9 cellular contexts compared by ENCODE assay signal in the genomic region with DNA sequence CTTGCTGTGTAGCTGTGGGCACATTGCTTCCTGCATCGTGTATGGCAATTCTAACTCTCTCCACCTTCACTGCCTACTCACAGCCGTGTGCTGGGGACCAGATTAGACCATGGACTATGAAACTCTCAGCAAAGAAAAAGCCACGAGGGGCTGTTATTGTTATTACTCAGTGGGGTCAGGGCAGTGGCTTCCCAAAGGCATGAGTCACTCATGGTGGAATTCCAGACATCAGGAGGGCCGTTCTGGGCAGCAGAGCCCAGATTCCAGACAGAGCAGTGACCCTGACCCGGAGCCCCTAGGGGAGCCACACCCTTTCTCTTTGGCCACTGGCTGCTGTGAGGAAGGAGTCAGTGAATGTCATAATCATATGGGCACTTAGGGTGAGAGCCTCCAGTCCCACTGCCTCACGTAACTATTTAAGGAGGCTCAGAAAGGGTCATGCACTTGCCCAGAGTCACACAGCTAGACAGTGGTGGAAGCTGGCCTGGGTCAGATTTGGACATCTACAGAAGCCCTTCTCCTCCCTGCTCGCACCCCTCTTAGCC. TPM values are rescaled to one million over a fixed set of nuclear protein-coding genes. Genes with fewer than 3 reads are reported as not detected.
A peak's percentile ranks its signal among the peaks of the same experiment; 100 is the strongest.
DNase-seq lines count a peak whose midpoint lies in the region; ATAC-seq and TF ChIP-seq lines count a peak whose summit lies in the region.
"Had no signal": no experiment of that assay in that cellular context is flagged by ENCODE, and none has a peak within 500 bp of the region (broad histone marks: within the 10 kb centered on the region; RNA-seq: fewer than 3 reads in every experiment).

No MANE protein-coding gene starts in this region.

- POLR2A ChIA-PET in SK-N-SH (lab: Yijun Ruan, JAX), result no interaction called here
- POLR2A ChIA-PET in activated CD4-positive, alpha-beta memory T cell treated with anti-CD3 and anti-CD28 coated beads, Interleukin-2, amount 10 ng/mL, durations not matched to agents 7 days and 5 days (lab: Charles Lee), result no interaction called here

- H3K4me1 Mint-ChIP-seq in Calu3 (ENCODE audit: low read depth, unreplicated experiment), result peaks cover 62% of the 10 kb centered on the region
- H3K4me1 Mint-ChIP-seq in activated CD4-positive, alpha-beta memory T cell treated with anti-CD3 and anti-CD28 coated beads, Interleukin-2, amount 10 ng/mL, durations not matched to agents 7 days and 5 days, result peaks cover 3% of the 10 kb centered on the region

- peaks cover 2% of the 10 kb centered on the region for H3K9me3 Mint-ChIP-seq in Calu3 (ENCODE audit: low read depth, unreplicated experiment)
- H3K9me3 Mint-ChIP-seq in activated CD4-positive, alpha-beta memory T cell treated with anti-CD3 and anti-CD28 coated beads, Interleukin-2, amount 10 ng/mL, durations not matched to agents 7 days and 5 days, result no peaks in the 10 kb centered on the region

- H3K27me3 ChIP-seq in SK-N-SH (ENCODE audit: insufficient read depth) (no peaks in the 10 kb centered on the region), ovary (no peaks in the 10 kb centered on the region)

- no peak for TF ChIP-seq RAD21 in SK-N-SH (IDR thresholded peaks at IDR 0.05; ENCODE audit: low read length)

- H3K4me1 ChIP-seq in SK-N-SH (ENCODE audit: control insufficient read depth in 1 of 2, insufficient read depth in 2 of 2, low read depth in 1 of 2, low read length in 1 of 2) (peaks cover 11 to 19% of the 10 kb centered on the region in 2 experiments; a peak in 3 of 4 replicates), ovary (ENCODE audit: insufficient read depth) (peaks cover 29% of the 10 kb centered on the region)

- no peaks in the 10 kb centered on the region for H3K27me3 Mint-ChIP-seq in Calu3 (ENCODE audit: unreplicated experiment)
- peaks cover 10% of the 10 kb centered on the region for H3K27me3 Mint-ChIP-seq in activated CD4-positive, alpha-beta memory T cell treated with anti-CD3 and anti-CD28 coated beads, Interleukin-2, amount 10 ng/mL, durations not matched to agents 7 days and 5 days

- H3K9me3 ChIP-seq in SK-N-SH (no peaks in the 10 kb centered on the region), ovary (no peaks in the 10 kb centered on the region)

- 25% methylated on average over 7 of the region's 7 CpGs for WGBS in SK-N-SH (ENCODE audit: low lambda C conversion rate)
- 2 to 13% (median 4%) methylated on average over 7 of the region's 7 CpGs for whole genome bisulfite sequencing in ovary, 3 donors

- H4K20me1 ChIP-seq in SK-N-SH (ENCODE audit: insufficient read depth), result no peaks in the 10 kb centered on the region

- H3K36me3 Mint-ChIP-seq in Calu3 (ENCODE audit: insufficient read depth, unreplicated experiment), result peaks cover 22% of the 10 kb centered on the region
- no peaks in the 10 kb centered on the region for H3K36me3 Mint-ChIP-seq in activated CD4-positive, alpha-beta memory T cell treated with anti-CD3 and anti-CD28 coated beads, Interleukin-2, amount 10 ng/mL, durations not matched to agents 7 days and 5 days (ENCODE audit: low read depth)

- TF ChIP-seq POLR2A in ovary (IDR thresholded peaks at IDR 0.05), result no peak

- H3K36me3 ChIP-seq in SK-N-SH (replicated peaks in 1 of 2; ENCODE audit: control insufficient read depth in 1 of 2, insufficient read depth in 2 of 2, low read length in 1 of 2) (no peaks in the 10 kb centered on the region), ovary (no peaks in the 10 kb centered on the region)

- H3K4me3 Mint-ChIP-seq in Calu3 (ENCODE audit: low read depth, unreplicated experiment), result no peak overlapping the region
- H3K4me3 Mint-ChIP-seq in activated CD4-positive, alpha-beta memory T cell treated with anti-CD3 and anti-CD28 coated beads, Interleukin-2, amount 10 ng/mL, durations not matched to agents 7 days and 5 days, result no peak overlapping the region

- BruUV-seq in Calu3 (replicated peaks; lab: Mats Ljungman, UMichigan), result no TSS peak

- DNase-seq in Calu3, result peak; percentile 90
- no peak for DNase-seq in SK-N-SH
- peak; percentile 93 for DNase-seq in fibroblast of the conjunctiva (ENCODE audit: low read depth)
- peak; percentile 83 to 92 (median 90) for DNase-seq in ovary
- no peak for DNase-seq in NCI-H510A treated with DMSO at 0.1 percent for 48 hours (lab: John Stamatoyannopoulos, UW)
- no peak for DNase-seq in activated CD4-positive, alpha-beta memory T cell treated with anti-CD3 and anti-CD28 coated beads, Interleukin-2, amount 10 ng/mL, durations not matched to agents 7 days and 5 days
- DNase-seq in NCI-H1417 treated with DMSO at 0.1 percent for 48 hours (lab: John Stamatoyannopoulos, UW), result no peak
- DNase-seq: DMS53 had no signal

- no peak for ATAC-seq in HG02970 (IDR thresholded peaks at IDR 0.05; ENCODE audit: low FRiP score, unreplicated experiment)

- H3K27ac ChIP-seq in SK-N-SH (ENCODE audit: low read depth in 2 of 2, low read length in 1 of 2), result peak overlapping the region; percentile 72 to 84; a peak in 3 of 4 replicates
- peak overlapping the region; percentile 36 to 52 for H3K27ac ChIP-seq in ovary

- TF ChIP-seq EP300 in SK-N-SH (IDR thresholded peaks at IDR 0.05; ENCODE audit: borderline replicate concordance in 1 of 2, low read depth in 1 of 2, low read length in 1 of 2) (peak in 1 of 2 experiments; percentile 90; a peak in 2 of 4 replicates), ovary (IDR thresholded peaks at IDR 0.05) (peak; percentile 82)

- H3K79me2 ChIP-seq in SK-N-SH (ENCODE audit: insufficient read depth), result no peaks in the 10 kb centered on the region

- peak overlapping the region; percentile 52; the same call in 1 of the 2 replicates for H3K4me2 ChIP-seq in SK-N-SH

- H3K27ac Mint-ChIP-seq in Calu3 (ENCODE audit: unreplicated experiment), result peak overlapping the region; percentile 88
- no peak overlapping the region for H3K27ac Mint-ChIP-seq in activated CD4-positive, alpha-beta memory T cell treated with anti-CD3 and anti-CD28 coated beads, Interleukin-2, amount 10 ng/mL, durations not matched to agents 7 days and 5 days

- no peak overlapping the region; the same call in 1 of the 2 replicates for H2AFZ ChIP-seq in SK-N-SH (ENCODE audit: low read depth)

- intact Hi-C loops in Calu3 (cut with micrococcal nuclease; ENCODE audit: unreplicated experiment) (loop anchor here (1.0 to 2.0 kb wide), 3 partner anchors 21 to 38 kb away; no protein-coding TSS in a partner anchor), ovary (cut with DNase I) (no loop called here)

- CTCF ChIA-PET in Calu3 (lab: Charles Lee), result interaction anchor here (0.6 to 4.1 kb wide), 7 partner anchors 8 to 186 kb away, joined by 3 to 23 read pairs (median 4); no protein-coding TSS in a partner anchor
- CTCF ChIA-PET in SK-N-SH (lab: Yijun Ruan, JAX), result interaction anchor here (2.1 kb wide), 1 partner anchor 10 kb away, joined by 8 read pairs; no protein-coding TSS in a partner anchor
- CTCF ChIA-PET in activated CD4-positive, alpha-beta memory T cell treated with anti-CD3 and anti-CD28 coated beads, Interleukin-2, amount 10 ng/mL, durations not matched to agents 7 days and 5 days (lab: Charles Lee), result no interaction called here

- H3K4me3 ChIP-seq in SK-N-SH (ENCODE audit: low read depth in 2 of 2, low read length in 1 of 2), result no peak overlapping the region
- no peak overlapping the region for H3K4me3 ChIP-seq in ovary

- H3F3A ChIP-seq in SK-N-SH (replicated peaks; ENCODE audit: insufficient read depth), result peaks cover 27% of the 10 kb centered on the region

- no peaks in the 10 kb centered on the region for H3K9me2 ChIP-seq in SK-N-SH

- H3K9ac ChIP-seq in SK-N-SH, result peak overlapping the region; percentile 44

- no peak for TF ChIP-seq CTCF in Calu3 (IDR thresholded peaks at IDR 0.05; ENCODE audit: unreplicated experiment)
- TF ChIP-seq CTCF in SK-N-SH (IDR thresholded peaks at IDR 0.05), result no peak
- TF ChIP-seq CTCF in ovary (IDR thresholded peaks at IDR 0.05), result no peak

TF ChIP-seq in SK-N-SH, 30 proteins besides CTCF, POLR2A, EP300 and RAD21 (continues in another document):
- TF ChIP-seq, protein P1, sequence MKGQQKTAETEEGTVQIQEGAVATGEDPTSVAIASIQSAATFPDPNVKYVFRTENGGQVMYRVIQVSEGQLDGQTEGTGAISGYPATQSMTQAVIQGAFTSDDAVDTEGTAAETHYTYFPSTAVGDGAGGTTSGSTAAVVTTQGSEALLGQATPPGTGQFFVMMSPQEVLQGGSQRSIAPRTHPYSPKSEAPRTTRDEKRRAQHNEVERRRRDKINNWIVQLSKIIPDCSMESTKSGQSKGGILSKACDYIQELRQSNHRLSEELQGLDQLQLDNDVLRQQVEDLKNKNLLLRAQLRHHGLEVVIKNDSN (IDR thresholded peaks at IDR 0.05; ENCODE audit: borderline replicate concordance, low read depth), result peak; percentile 37; the same call in 1 of the 2 replicates
- TF ChIP-seq SMC3 (IDR thresholded peaks at IDR 0.05; ENCODE audit: low read depth, low read length) (no peak), JUND (IDR thresholded peaks at IDR 0.05) (peak; percentile 98)

RNA-seq across cellular contexts. Expression of a gene that starts 22.2 kb away (rescaled TPM):
- 0.94 and 1.9 TPM in 2 replicates for total RNA-seq in Calu3 (2022)
- polyA plus RNA-seq in SK-N-SH (2012; rRNA removed), result 0.05 TPM in 2 replicates
- 0.08 and 0.17 TPM in 2 replicates for polyA plus RNA-seq in SK-N-SH (2012; cell fraction: cytosol; rRNA removed)
- polyA plus RNA-seq in SK-N-SH (2012; cell fraction: nucleus; rRNA removed), result 0.20 and 0.25 TPM in 2 replicates
- total RNA-seq in ovary, result 100 to 1,000 TPM in 4 of 7 donors, 10 to 100 TPM in 3; 47.4 to 296 (median 148) TPM
- 100 to 1,000 TPM; 183 to 196 TPM for polyA plus RNA-seq in ovary
- not detected for total RNA-seq in activated CD4-positive, alpha-beta memory T cell treated with anti-CD3 and anti-CD28 coated beads, Interleukin-2, amount 10 ng/mL, durations not matched to agents 7 days and 5 days

RNA-seq across cellular contexts. Expression of a gene that starts 41.5 kb away (rescaled TPM):
- 7.5 and 8.9 TPM in 2 replicates for total RNA-seq in Calu3 (2022)
- polyA plus RNA-seq in SK-N-SH (2012; rRNA removed), result 25.7 and 28.3 TPM in 2 replicates
- polyA plus RNA-seq in SK-N-SH (2012; cell fraction: cytosol; rRNA removed), result 14.9 and 20.7 TPM in 2 replicates
- polyA plus RNA-seq in SK-N-SH (2012; cell fraction: nucleus; rRNA removed), result 50.4 and 63.8 TPM in 2 replicates
- 1 to 10 TPM; 1.1 to 5.7 (median 3.2) TPM for total RNA-seq in ovary
- 1 to 10 TPM; 2.8 to 7.4 TPM for polyA plus RNA-seq in ovary
- total RNA-seq in activated CD4-positive, alpha-beta memory T cell treated with anti-CD3 and anti-CD28 coated beads, Interleukin-2, amount 10 ng/mL, durations not matched to agents 7 days and 5 days, result 10 to 100 TPM; 79.0 to 79.7 TPM

RNA-seq across cellular contexts. Expression of a gene that starts 52.7 kb away (rescaled TPM):
- total RNA-seq in Calu3 (2022) (1.5 and 4.8 TPM in 2 replicates), ovary (10 to 100 TPM in 1 of 7 donors, 1 to 10 TPM in 6; 2.6 to 21.6 (median 5.0) TPM)
- polyA plus RNA-seq in SK-N-SH (2012; rRNA removed) (0.02 and 0.10 TPM in 2 replicates), ovary (1 to 10 TPM in 1 of 2 donors, under 1 TPM in 1; 0.93 to 1.7 TPM)
- polyA plus RNA-seq in SK-N-SH (2012; cell fraction: cytosol; rRNA removed), result 0.01 TPM in 2 replicates
- 0.05 and 0.08 TPM in 2 replicates for polyA plus RNA-seq in SK-N-SH (2012; cell fraction: nucleus; rRNA removed)
- not detected for total RNA-seq in activated CD4-positive, alpha-beta memory T cell treated with anti-CD3 and anti-CD28 coated beads, Interleukin-2, amount 10 ng/mL, durations not matched to agents 7 days and 5 days

Comparison
In these comparisons a context has a peak if more than half of its experiments do, and no peak if none do; other contexts are left out.
1. DNase-seq: peak in Calu3 (single experiment), fibroblast of the conjunctiva (single experiment) and ovary (5 of 5); none in SK-N-SH (single experiment), NCI-H510A treated with DMSO at 0.1 percent for 48 hours (single experiment), activated CD4-positive, alpha-beta memory T cell treated with anti-CD3 and anti-CD28 coated beads, Interleukin-2, amount 10 ng/mL, durations not matched to agents 7 days and 5 days (single experiment) and NCI-H1417 treated with DMSO at 0.1 percent for 48 hours (single experiment).
2. RNA of a gene that starts 22.2 kb away (total RNA-seq): 47.4 to 296 TPM in ovary; 0.94 to 1.9 TPM in Calu3 and not detected in activated CD4-positive, alpha-beta memory T cell treated with anti-CD3 and anti-CD28 coated beads, Interleukin-2, amount 10 ng/mL, durations not matched to agents 7 days and 5 days; every median in the first group is over 10 times any median in the second.